2 cellular contexts compared by ENCODE assay signal in genomic region chr2:48588745-48589144, GRCh38.
TF ChIP-seq lines count a peak whose summit lies in the region.

No MANE protein-coding gene starts in this region.

TF ChIP-seq in IMR-90, 13 proteins besides CTCF, POLR2A, EP300 and RAD21:
- TF ChIP-seq CEBPB (IDR thresholded peaks at IDR 0.05; ENCODE audit: low read depth, low read length) (no peak), SMC3 (IDR thresholded peaks at IDR 0.05; ENCODE audit: low read depth, low read length) (no peak), FOS (IDR thresholded peaks at IDR 0.05; ENCODE audit: low read depth, low read length) (no peak), RCOR1 (IDR thresholded peaks at IDR 0.05; ENCODE audit: insufficient replicate concordance, low read length) (no peak), MAZ (IDR thresholded peaks at IDR 0.05; ENCODE audit: borderline replicate concordance, low read depth, low read length) (no peak), RFX5 (IDR thresholded peaks at IDR 0.05; ENCODE audit: low read depth, low read length) (no peak), MXI1 (IDR thresholded peaks at IDR 0.05; ENCODE audit: borderline replicate concordance, low read depth, low read length) (no peak), BHLHE40 (IDR thresholded peaks at IDR 0.05; ENCODE audit: low read depth, low read length) (no peak), ELK1 (IDR thresholded peaks at IDR 0.05; ENCODE audit: borderline replicate concordance, low read depth, low read length) (no peak), USF2 (IDR thresholded peaks at IDR 0.05; ENCODE audit: low read depth, low read length) (no peak), CHD1 (IDR thresholded peaks at IDR 0.05; ENCODE audit: low read depth, low read length) (no peak), NFE2L2 (IDR thresholded peaks at IDR 0.05; ENCODE audit: low read depth, low read length) (no peak), MAFK (IDR thresholded peaks at IDR 0.05; ENCODE audit: low read depth, low read length) (no peak)

TF ChIP-seq in endothelial cell of umbilical vein, 7 proteins besides CTCF, POLR2A, EP300 and RAD21:
- TF ChIP-seq GATA2 (IDR thresholded peaks at IDR 0.05; ENCODE audit: insufficient read depth, insufficient read length, low read depth, low read length), result no peak
- TF ChIP-seq MYC (IDR thresholded peaks at IDR 0.05; ENCODE audit: low read depth, low read length), result no peak
- TF ChIP-seq JUN (IDR thresholded peaks at IDR 0.05; ENCODE audit: borderline replicate concordance, insufficient read depth, insufficient read length, low read depth), result no peak
- no peak for TF ChIP-seq EZH2 (IDR thresholded peaks at IDR 0.05; ENCODE audit: borderline replicate concordance, low read depth, low read length, severe bottlenecking)
- no peak for TF ChIP-seq MAX (IDR thresholded peaks at IDR 0.05; ENCODE audit: insufficient read depth, insufficient read length)
- TF ChIP-seq POLR2AphosphoS5 (IDR thresholded peaks at IDR 0.05; ENCODE audit: insufficient read depth, low read depth, low read length), result no peak
- no peak for TF ChIP-seq FOS (IDR thresholded peaks at IDR 0.05; ENCODE audit: borderline replicate concordance, insufficient read depth, low read length)
